6 cellular contexts compared by ENCODE assay signal in genomic region chr4:129999156-129999555, GRCh38.
"Had no signal": no experiment of that assay in that cellular context is flagged by ENCODE, and none has a peak within 500 bp of the region (broad histone marks: within the 10 kb centered on the region; RNA-seq: fewer than 3 reads in every experiment).

No MANE protein-coding gene starts in this region.

- H3K4me3 ChIP-seq: K562 had no signal

- ATAC-seq: HepG2, K562 had no signal

- DNase-seq: IMR-90, KBM-7 had no signal

- FAIRE-seq: HepG2, HTR-8/SVneo, K562 had no signal

- H3K27ac ChIP-seq: HL-60 had no signal
